In the genomic region with DNA sequence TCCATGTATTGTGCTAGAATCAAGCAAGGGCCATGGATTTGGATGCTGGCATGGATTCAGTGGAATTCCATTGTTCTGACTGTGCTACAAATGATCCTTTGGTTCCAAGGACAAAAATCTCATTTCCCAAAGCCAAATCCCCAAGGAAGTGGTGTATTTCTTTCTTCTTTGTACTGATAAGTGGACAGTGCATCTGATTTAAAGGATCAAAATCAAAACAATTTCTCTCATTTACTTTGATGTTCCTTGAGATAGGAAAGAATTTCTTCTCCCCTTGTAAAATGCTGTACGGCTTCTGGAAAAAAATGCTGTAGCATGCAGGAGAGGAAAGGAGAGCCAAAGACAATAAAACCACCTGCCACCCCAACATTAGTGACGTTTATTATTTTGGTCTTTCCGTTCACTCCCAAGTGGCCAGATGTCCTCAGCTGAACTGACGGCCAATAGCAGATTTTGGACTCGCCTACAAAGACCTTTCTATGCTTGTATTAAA, we compare ENCODE assay signal across 15 cellular contexts.
A peak's percentile ranks its signal among the peaks of the same experiment; 100 is the strongest.
DNase-seq lines count a peak whose midpoint lies in the region; ATAC-seq, FAIRE-seq and TF ChIP-seq lines count a peak whose summit lies in the region.
"Had no signal": no experiment of that assay in that cellular context is flagged by ENCODE, and none has a peak within 500 bp of the region (broad histone marks: within the 10 kb centered on the region; RNA-seq: fewer than 3 reads in every experiment).

No MANE protein-coding gene starts in this region.

- H3K9ac ChIP-seq in fibroblast of lung (ENCODE audit: insufficient read depth, low read length): no peak overlapping the region

- CTCF ChIA-PET in activated CD4-positive, alpha-beta memory T cell treated with anti-CD3 and anti-CD28 coated beads for 36 hours (lab: Charles Lee): no interaction called here

- no peak for TF ChIP-seq POLR2A in prostate gland (IDR thresholded peaks at IDR 0.05)

- H3K4me1 ChIP-seq in fibroblast of lung (ENCODE audit: control insufficient read depth, extremely low read depth, insufficient read depth, low read length) (no peaks in the 10 kb centered on the region), prostate gland (replicated peaks) (peaks cover 8% of the 10 kb centered on the region)

- H3K9me3 ChIP-seq in fibroblast of lung (ENCODE audit: control insufficient read depth, insufficient read depth, low read depth, low read length): no peaks in the 10 kb centered on the region
- no peaks in the 10 kb centered on the region for H3K9me3 ChIP-seq in prostate gland

- no peak overlapping the region for H3K27ac ChIP-seq in fibroblast of lung (ENCODE audit: insufficient read depth, low read length)
- H3K27ac ChIP-seq in prostate gland: peak overlapping the region; percentile 1 to 26

- H3K4me3 ChIP-seq in fibroblast of lung (replicated peaks in 1 of 4; ENCODE audit: control extremely low read depth in 1 of 4, insufficient read depth in 1 of 4, low read depth in 3 of 4, low read length in 4 of 4) (no peak overlapping the region), prostate gland (no peak overlapping the region)

- peaks cover 3% of the 10 kb centered on the region for H3K9me3 Mint-ChIP-seq in activated CD4-positive, alpha-beta memory T cell treated with anti-CD3 and anti-CD28 coated beads for 36 hours

- no peaks in the 10 kb centered on the region for H3K27me3 Mint-ChIP-seq in activated CD4-positive, alpha-beta memory T cell treated with anti-CD3 and anti-CD28 coated beads for 36 hours

- H4K20me1 ChIP-seq in fibroblast of lung (ENCODE audit: control insufficient read depth, extremely low read depth, insufficient read depth, low read length): no peaks in the 10 kb centered on the region

- WGBS in prostate gland: 7% methylated on average over 5 of the region's 5 CpGs

- H3K36me3 Mint-ChIP-seq in activated CD4-positive, alpha-beta memory T cell treated with anti-CD3 and anti-CD28 coated beads for 36 hours: no peaks in the 10 kb centered on the region

- no peak for FAIRE-seq in frontal cortex (lab: Jason Lieb, UNC)
- FAIRE-seq: colon had no signal

- intact Hi-C loops in prostate gland (cut with DNase I): loop anchor here (5.0 kb wide), 1 partner anchor 185 kb away; the partner anchor contains the start of gene PRKD1
- intact Hi-C loops in activated CD4-positive, alpha-beta memory T cell treated with anti-CD3 and anti-CD28 coated beads for 36 hours (cut with micrococcal nuclease): no loop called here

- TF ChIP-seq CTCF in fibroblast of lung (conservative IDR thresholded peaks at IDR 0.05 in 1 of 2, IDR thresholded peaks at IDR 0.05 in 1 of 2; ENCODE audit: low read depth in 1 of 2, low read length in 2 of 2) (no peak), prostate gland (IDR thresholded peaks at IDR 0.05) (no peak)

- no peaks in the 10 kb centered on the region for H3K79me2 ChIP-seq in fibroblast of lung (ENCODE audit: control insufficient read depth, insufficient read depth, low read length)

- POLR2A ChIA-PET in activated CD4-positive, alpha-beta memory T cell treated with anti-CD3 and anti-CD28 coated beads for 36 hours (lab: Charles Lee): no interaction called here

- no peak overlapping the region for H3K4me3 Mint-ChIP-seq in activated CD4-positive, alpha-beta memory T cell treated with anti-CD3 and anti-CD28 coated beads for 36 hours
- H3K4me3 Mint-ChIP-seq: immature natural killer cell; T-helper 2 cell treated with Interferon-gamma antibody and Interleukin-4, amounts not matched to agents 5 μg/mL and 100 μg/mL, for 36 hours had no signal

- H3K4me1 Mint-ChIP-seq in activated CD4-positive, alpha-beta memory T cell treated with anti-CD3 and anti-CD28 coated beads for 36 hours (ENCODE audit: low read depth): no peaks in the 10 kb centered on the region
- H3K4me1 Mint-ChIP-seq: immature natural killer cell had no signal

- DNase-seq in ELR (ENCODE audit: low read depth): peak; percentile 3
- peak; percentile 33 for DNase-seq in NCI-H2227 treated with DMSO at 0.1 percent for 48 hours (lab: John Stamatoyannopoulos, UW)
- peak; percentile 72 to 87 for DNase-seq in fibroblast of lung (ENCODE audit: low read depth in 2 of 2)
- DNase-seq in prostate gland (ENCODE audit: low spot score): no peak
- no peak for DNase-seq in activated CD4-positive, alpha-beta memory T cell treated with anti-CD3 and anti-CD28 coated beads for 36 hours
- no peak for DNase-seq in GDM1 (lab: John Stamatoyannopoulos, UW)
- no peak for DNase-seq in frontal cortex (ENCODE audit: low spot score in 2 of 2)
- DNase-seq: activated T-cell treated with anti-CD3 and anti-CD28 coated beads for 4 hours, COR-L47, immature natural killer cell, NCI-H524, posterior cingulate gyrus had no signal

- no peak overlapping the region for H3K27ac Mint-ChIP-seq in activated CD4-positive, alpha-beta memory T cell treated with anti-CD3 and anti-CD28 coated beads for 36 hours
- H3K27ac Mint-ChIP-seq: immature natural killer cell; T-helper 2 cell treated with Interferon-gamma antibody and Interleukin-4, amounts not matched to agents 5 μg/mL and 100 μg/mL, for 36 hours had no signal

- H2AFZ ChIP-seq in fibroblast of lung (ENCODE audit: low read length): no peak overlapping the region

- ATAC-seq in HG02610 (IDR thresholded peaks at IDR 0.05; ENCODE audit: unreplicated experiment): no peak

- no peak overlapping the region for H3K4me2 ChIP-seq in fibroblast of lung (ENCODE audit: extremely low read depth, insufficient read depth, low read length)

- H3K27me3 ChIP-seq in fibroblast of lung (ENCODE audit: control insufficient read depth, insufficient read depth, low read length) (no peaks in the 10 kb centered on the region), prostate gland (replicated peaks; ENCODE audit: insufficient read depth) (no peaks in the 10 kb centered on the region)

- H3K36me3 ChIP-seq in fibroblast of lung (ENCODE audit: control insufficient read depth, insufficient read depth, low read length) (no peaks in the 10 kb centered on the region), prostate gland (no peaks in the 10 kb centered on the region)

Comparison
In these comparisons a context has a peak if more than half of its experiments do, and no peak if none do; other contexts are left out.
1. DNase-seq: peak in ELR (single experiment), NCI-H2227 treated with DMSO at 0.1 percent for 48 hours (single experiment) and fibroblast of lung (2 of 2); none in prostate gland (single experiment), activated CD4-positive, alpha-beta memory T cell treated with anti-CD3 and anti-CD28 coated beads for 36 hours (single experiment), GDM1 (single experiment) and frontal cortex (0 of 2).